8 cellular contexts compared by ENCODE assay signal in genomic region chr10:72328045-72328828, GRCh38. TPM values are rescaled to one million over a fixed set of nuclear protein-coding genes. Genes with fewer than 3 reads are reported as not detected.
A peak's percentile ranks its signal among the peaks of the same experiment; 100 is the strongest.
DNase-seq lines count a peak whose midpoint lies in the region; ATAC-seq and TF ChIP-seq lines count a peak whose summit lies in the region.

No MANE protein-coding gene starts in this region.

- H3K9me2 ChIP-seq in GM23338 (ENCODE audit: insufficient read depth) = no peaks in the 10 kb centered on the region

- H3F3A ChIP-seq in GM23338 (replicated peaks; ENCODE audit: low read depth) = peaks cover 14% of the 10 kb centered on the region

- DNase-seq in C1 segment of cervical spinal cord (lab: John Stamatoyannopoulos, UW) (peak in 12 of 14 donors; percentile 38 to 83 (median 65)), GM23338 (ENCODE audit: low spot score) (peak; percentile 88), RPMI7951 (ENCODE audit: low read depth) (peak; percentile 77), coronary artery (ENCODE audit: low spot score) (peak; percentile 85), right lobe of liver (peak; percentile 87 to 95 (median 95)), testis (peak; percentile 81), GOT3 (lab: John Stamatoyannopoulos, UW) (no peak)

- H3K79me2 ChIP-seq in GM23338 (replicated peaks; ENCODE audit: insufficient read depth) = no peaks in the 10 kb centered on the region

- TF ChIP-seq POLR2A in right lobe of liver (IDR thresholded peaks at IDR 0.05) (no peak), testis (IDR thresholded peaks at IDR 0.05) (no peak)

- H3K36me3 Mint-ChIP-seq in GM23338 (ENCODE audit: low read depth) = peaks cover 5% of the 10 kb centered on the region; the same call in 1 of the 3 replicates

- no peaks in the 10 kb centered on the region; the same call in 1 of the 3 replicates for H3K9me3 Mint-ChIP-seq in GM23338

- peak; percentile 62 for ATAC-seq in GM23338
- ATAC-seq in right lobe of liver = peak; percentile 58 to 72 (median 64)
- no peak for ATAC-seq in HG03469 (IDR thresholded peaks at IDR 0.05; ENCODE audit: unreplicated experiment)

- no peaks in the 10 kb centered on the region for H4K20me1 ChIP-seq in GM23338 (replicated peaks; ENCODE audit: insufficient read depth)

- no peak overlapping the region for H3K27ac Mint-ChIP-seq in GM23338

- H2AFZ ChIP-seq in GM23338 = no peak overlapping the region; the same call in 1 of the 2 replicates

- TF ChIP-seq CTCF in GM23338 (conservative IDR thresholded peaks at IDR 0.05; ENCODE audit: low read depth in 2 of 2) (peak; percentile 71 to 91), coronary artery (IDR thresholded peaks at IDR 0.05) (peak; percentile 34), right lobe of liver (IDR thresholded peaks at IDR 0.05) (peak; percentile 68 to 78 (median 74)), testis (IDR thresholded peaks at IDR 0.05) (peak; percentile 42 to 51 (median 45))

- no peak overlapping the region for H3K4me3 Mint-ChIP-seq in GM23338

- peaks cover 5% of the 10 kb centered on the region for H3K4me1 ChIP-seq in GM23338 (ENCODE audit: insufficient read depth)
- H3K4me1 ChIP-seq in right lobe of liver = peaks cover 0 to 65% (median 25%) of the 10 kb centered on the region in 4 donors
- H3K4me1 ChIP-seq in testis = peaks cover 68% of the 10 kb centered on the region

- WGBS in right lobe of liver (ENCODE audit: insufficient coverage, low coverage, low lambda C conversion rate, missing lambda C conversion rate) = 15% methylated on average over 9 of the region's 14 CpGs
- WGBS in testis, 2 donors = 41 to 42% methylated on average over 5 to 11 of the region's 14 CpGs

- H3K36me3 ChIP-seq in GM23338 (ENCODE audit: insufficient read depth) (no peaks in the 10 kb centered on the region), right lobe of liver (no peaks in the 10 kb centered on the region), testis (ENCODE audit: low read depth, missing control alignments) (no peaks in the 10 kb centered on the region)

- H3K4me1 Mint-ChIP-seq in GM23338 = peaks cover 45% of the 10 kb centered on the region

- H3K27me3 ChIP-seq in GM23338 (ENCODE audit: insufficient read depth) (no peaks in the 10 kb centered on the region), right lobe of liver (no peaks in the 10 kb centered on the region), testis (no peaks in the 10 kb centered on the region)

- peaks cover 35% of the 10 kb centered on the region for H3K27me3 Mint-ChIP-seq in GM23338 (ENCODE audit: insufficient read depth, low read depth, poor library complexity)

- no peak overlapping the region for H3K4me3 ChIP-seq in GM23338
- H3K4me3 ChIP-seq in coronary artery = peak overlapping the region; percentile 13
- no peak overlapping the region for H3K4me3 ChIP-seq in right lobe of liver
- no peak overlapping the region for H3K4me3 ChIP-seq in testis

- H3K27ac ChIP-seq in GM23338 (ENCODE audit: low read depth) (no peak overlapping the region), coronary artery (peak overlapping the region; percentile 35 to 80), right lobe of liver (peak overlapping the region; percentile 54 to 97 (median 62)), testis (peak overlapping the region; percentile 74 to 83)

- H3K4me2 ChIP-seq in GM23338 = no peak overlapping the region

- no peaks in the 10 kb centered on the region for H3K9me3 ChIP-seq in right lobe of liver
- H3K9me3 ChIP-seq in testis = no peaks in the 10 kb centered on the region

- intact Hi-C loops in right lobe of liver (cut with DNase I) (loop anchor here in 1 of 2 donors (10.0 kb wide), 1 partner anchor 103 kb away; no protein-coding TSS in a partner anchor), testis (cut with DNase I; ENCODE audit: low total_unique reads) (no loop called here)

TF ChIP-seq in GM23338, 12 proteins besides CTCF, POLR2A, EP300 and RAD21 (continues in another document):
- TF ChIP-seq CREB1 (CRISPR knock-in tag; IDR thresholded peaks at IDR 0.05; ENCODE audit: low read depth) (no peak), ETS1 (IDR thresholded peaks at IDR 0.05) (no peak), EZH2phosphoT487 (IDR thresholded peaks at IDR 0.05; ENCODE audit: unreplicated experiment) (no peak), NANOG (IDR thresholded peaks at IDR 0.05; ENCODE audit: borderline replicate concordance) (no peak), ZNF114 (CRISPR knock-in tag; IDR thresholded peaks at IDR 0.05) (no peak), EZH2 (IDR thresholded peaks at IDR 0.05; ENCODE audit: low read depth, unreplicated experiment) (no peak), ZNF462 (CRISPR knock-in tag; IDR thresholded peaks at IDR 0.05) (no peak)

RNA-seq across cellular contexts. Expression of gene DNAJB12, which starts 26.5 kb away (rescaled TPM):
- 13.0 and 16.0 TPM in 2 replicates for total RNA-seq in GM23338 (2014; rRNA removed; shearing (Covaris generic))
- polyA plus RNA-seq in GM23338 (2016; fragmentation: Nextera tagmentation; extraction: Ambion mirVana) = 12.6 and 12.8 TPM in 2 replicates
- 20.8 and 24.9 TPM in 2 replicates for total RNA-seq in RPMI7951 (2014; rRNA removed; shearing (Covaris generic))
- total RNA-seq in right lobe of liver = 10 to 100 TPM; 16.6 to 22.1 (median 19.2) TPM
- 10 to 100 TPM; 50.3 to 57.6 TPM for total RNA-seq in testis
- 52.4 TPM for polyA plus RNA-seq in testis (ENCODE audit: insufficient read depth, low read depth, low replicate concordance)

RNA-seq across cellular contexts. Expression of gene DDIT4, which starts 54.5 kb away (rescaled TPM):
- 110 and 136 TPM in 2 replicates for total RNA-seq in GM23338 (2014; rRNA removed; shearing (Covaris generic))
- polyA plus RNA-seq in GM23338 (2016; fragmentation: Nextera tagmentation; extraction: Ambion mirVana) = 108 and 114 TPM in 2 replicates
- 138 and 156 TPM in 2 replicates for total RNA-seq in RPMI7951 (2014; rRNA removed; shearing (Covaris generic))
- 100 to 1,000 TPM in 4 of 6 experiments, 10 to 100 TPM in 2; 51.7 to 180 (median 143) TPM for total RNA-seq in right lobe of liver
- 10 to 100 TPM; 69.6 to 94.3 TPM for total RNA-seq in testis
- 46.6 TPM for polyA plus RNA-seq in testis (ENCODE audit: insufficient read depth, low read depth, low replicate concordance)
